Comparison of ENCODE assay signal across 1 cellular context in genomic region chr16:4693296-4693955, GRCh38.
TF ChIP-seq lines count a peak whose summit lies in the region.

NUDT16L1 (plus strand) TSS chr16:4693562; CDS start chr16:4693727, 165 bp downstream.

TF ChIP-seq in GM12878, 131 proteins besides CTCF, POLR2A, EP300 and RAD21 (continued from another document and continues in another):
- TF ChIP-seq RFX5 (IDR thresholded peaks at IDR 0.05; ENCODE audit: low read depth, low read length) = no peak
- no peak for TF ChIP-seq SUZ12 (IDR thresholded peaks at IDR 0.05; ENCODE audit: unreplicated experiment)
- TF ChIP-seq USF2 (IDR thresholded peaks at IDR 0.05; ENCODE audit: borderline replicate concordance, low read depth, low read length) = no peak
- no peak for TF ChIP-seq E4F1 (IDR thresholded peaks at IDR 0.05; ENCODE audit: borderline replicate concordance, partially characterized antibody)
- TF ChIP-seq CUX1 (IDR thresholded peaks at IDR 0.05; ENCODE audit: insufficient replicate concordance, low read depth, low read length) = no peak
- TF ChIP-seq ZZZ3 (IDR thresholded peaks at IDR 0.05; ENCODE audit: control insufficient read depth, insufficient read length, low read depth) = no peak
- no peak for TF ChIP-seq REST (IDR thresholded peaks at IDR 0.05; ENCODE audit: low read depth, low read length)
- no peak for TF ChIP-seq NBN (IDR thresholded peaks at IDR 0.05)
- no peak for TF ChIP-seq ATF7 (IDR thresholded peaks at IDR 0.05; ENCODE audit: low read depth)
- no peak for TF ChIP-seq STAT1 (conservative IDR thresholded peaks at IDR 0.05)
- TF ChIP-seq PAX5 (IDR thresholded peaks at IDR 0.05; ENCODE audit: borderline replicate concordance, low read depth, low read length) = no peak
- no peak for TF ChIP-seq JUNB (IDR thresholded peaks at IDR 0.05)
- no peak for TF ChIP-seq BRCA1 (IDR thresholded peaks at IDR 0.05; ENCODE audit: low read depth, low read length)
- no peak for TF ChIP-seq ZNF592 (IDR thresholded peaks at IDR 0.05)
- peak; percentile 1; the same call in 1 of the 2 replicates for TF ChIP-seq ELK1 (IDR thresholded peaks at IDR 0.05; ENCODE audit: low read depth, low read length)
- TF ChIP-seq IKZF1 (conservative IDR thresholded peaks at IDR 0.05) = peak; percentile 65; the same call in 1 of the 2 replicates
- peak; percentile 92 for TF ChIP-seq YY1 (IDR thresholded peaks at IDR 0.05; ENCODE audit: low read depth, low read length)
- TF ChIP-seq ESRRA (IDR thresholded peaks at IDR 0.05; ENCODE audit: low read length) = no peak
- TF ChIP-seq SREBF2 (IDR thresholded peaks at IDR 0.05; ENCODE audit: low read length) = no peak
- TF ChIP-seq CBX5 (IDR thresholded peaks at IDR 0.05; ENCODE audit: low read depth) = no peak
- TF ChIP-seq HSF1 (IDR thresholded peaks at IDR 0.05; ENCODE audit: low read depth, low read length) = no peak
- no peak for TF ChIP-seq ZBED1 (IDR thresholded peaks at IDR 0.05; ENCODE audit: borderline replicate concordance)
- no peak for TF ChIP-seq EZH2 (IDR thresholded peaks at IDR 0.05; ENCODE audit: borderline replicate concordance, control insufficient read depth, low read depth, low read length)
- no peak for TF ChIP-seq RB1 (IDR thresholded peaks at IDR 0.05; ENCODE audit: borderline replicate concordance)
- TF ChIP-seq PML (IDR thresholded peaks at IDR 0.05; ENCODE audit: low read length) = no peak
- no peak for TF ChIP-seq IKZF2 (IDR thresholded peaks at IDR 0.05)
- TF ChIP-seq ZNF384 (IDR thresholded peaks at IDR 0.05; ENCODE audit: borderline replicate concordance, low read depth, low read length) = no peak
- no peak for TF ChIP-seq ASH2L (IDR thresholded peaks at IDR 0.05; ENCODE audit: borderline replicate concordance, low read depth)
- TF ChIP-seq KLF5 (IDR thresholded peaks at IDR 0.05; ENCODE audit: partially characterized antibody) = no peak
- TF ChIP-seq ZBTB40 (IDR thresholded peaks at IDR 0.05; ENCODE audit: borderline replicate concordance) = no peak
- TF ChIP-seq ZNF207 (IDR thresholded peaks at IDR 0.05; ENCODE audit: borderline replicate concordance) = 0 out of 2 replicates have a peak, but pooled peaks have one; percentile 38
- TF ChIP-seq TAF1 (IDR thresholded peaks at IDR 0.05; ENCODE audit: borderline replicate concordance, low read depth, low read length) = 0 out of 2 replicates have a peak, but pooled peaks have one; percentile 41
